In genomic region chr17:10550014-10550413, GRCh38 we compare ENCODE assay signal across 31 cellular contexts. TPM values are rescaled to one million over a fixed set of nuclear protein-coding genes. Genes with fewer than 3 reads are reported as not detected.
"Had no signal": no experiment of that assay in that cellular context is flagged by ENCODE, and none has a peak within 500 bp of the region (broad histone marks: within the 10 kb centered on the region; RNA-seq: fewer than 3 reads in every experiment).

No MANE protein-coding gene starts in this region.

- DNase-seq: activated CD4-positive, alpha-beta T cell treated with anti-CD3 and anti-CD28 coated beads for 48 hours; activated CD4-positive, alpha-beta T cell treated with anti-CD3 and anti-CD28 coated beads, Interleukin-2, amount 50 U/mL, for 4 hours; activated CD4-positive, CD25-positive, alpha-beta regulatory T cell treated with anti-CD3 and anti-CD28 coated beads, Interleukin-2, amount 50 U/mL, for 72 hours; activated CD8-positive, alpha-beta memory T cell treated with anti-CD3 and anti-CD28 coated beads, Interleukin-2, amount 50 U/mL, for 48 hours; activated CD8-positive, alpha-beta T cell treated with anti-CD3 and anti-CD28 coated beads, Interleukin-2, amount 10 ng/mL, durations not matched to agents 7 days and 5 days; activated naive CD4-positive, alpha-beta T cell treated with anti-CD3 and anti-CD28 coated beads, Interleukin-2, amount 50 U/mL, for 16 hours; activated naive CD8-positive, alpha-beta T cell treated with anti-CD3 and anti-CD28 coated beads, Interleukin-2, amount 10 ng/mL, durations not matched to agents 7 days and 5 days; activated T-cell treated with anti-CD3 and anti-CD28 coated beads, Interleukin-2, amount 50 U/mL, for 1 hour; adrenal gland; anterior cingulate cortex; caudate nucleus; KG1; NCI-H1048; NCI-H1417; NCI-H1930; NCI-H2171; NCI-H226; NCI-H526 treated with DMSO at 0.1 percent for 48 hours; NCI-H82; NK-92 treated with Interleukin-12 subunit alpha and Interleukin-12 subunit beta, amount 100 ng/mL, for 24 hours; OCI-M1; RPMI8226; T-cell; T-helper 2 cell; WERI-Rb-1 had no signal

- H3K27ac ChIP-seq: adrenal gland, SK-N-MC, WERI-Rb-1 had no signal

- H3K27me3 ChIP-seq: adrenal gland had no signal

- H3K9me3 ChIP-seq: adrenal gland had no signal

- ATAC-seq: activated CD8-positive, alpha-beta T cell treated with anti-CD3 and anti-CD28 coated beads, Interleukin-2, amount 10 ng/mL, durations not matched to agents 7 days and 5 days; Panc1; Right ventricle myocardium inferior; T-cell had no signal

- H3K36me3 ChIP-seq: adrenal gland, WERI-Rb-1 had no signal

- H3K9me3 Mint-ChIP-seq: T-cell had no signal

- H3K36me3 Mint-ChIP-seq: activated naive CD8-positive, alpha-beta T cell treated with anti-CD3 and anti-CD28 coated beads, Interleukin-2, amount 10 ng/mL, durations not matched to agents 7 days and 5 days; T-cell had no signal

- H3K4me3 ChIP-seq: adrenal gland, SK-N-MC had no signal

- H3K4me1 Mint-ChIP-seq: activated naive CD8-positive, alpha-beta T cell treated with anti-CD3 and anti-CD28 coated beads, Interleukin-2, amount 10 ng/mL, durations not matched to agents 7 days and 5 days; T-cell had no signal

- H3K4me1 ChIP-seq: adrenal gland had no signal

- H3K27ac Mint-ChIP-seq: activated CD8-positive, alpha-beta T cell treated with anti-CD3 and anti-CD28 coated beads, Interleukin-2, amount 10 ng/mL, durations not matched to agents 7 days and 5 days; activated naive CD8-positive, alpha-beta T cell treated with anti-CD3 and anti-CD28 coated beads, Interleukin-2, amount 10 ng/mL, durations not matched to agents 7 days and 5 days; T-cell had no signal

- H3K4me3 Mint-ChIP-seq: activated CD8-positive, alpha-beta T cell treated with anti-CD3 and anti-CD28 coated beads, Interleukin-2, amount 10 ng/mL, durations not matched to agents 7 days and 5 days; activated naive CD8-positive, alpha-beta T cell treated with anti-CD3 and anti-CD28 coated beads, Interleukin-2, amount 10 ng/mL, durations not matched to agents 7 days and 5 days; T-cell had no signal

RNA-seq across cellular contexts. Expression of gene MYH2, which starts 0.6 kb away (rescaled TPM):
- total RNA-seq: activated CD8-positive, alpha-beta T cell treated with anti-CD3 and anti-CD28 coated beads, Interleukin-2, amount 10 ng/mL, durations not matched to agents 7 days and 5 days; activated naive CD8-positive, alpha-beta T cell treated with anti-CD3 and anti-CD28 coated beads, Interleukin-2, amount 10 ng/mL, durations not matched to agents 7 days and 5 days; M059J; NCI-H460; Right ventricle myocardium inferior; T-cell had no signal

RNA-seq across cellular contexts. Expression of gene MYH1, which starts 31.7 kb away (rescaled TPM):
- total RNA-seq: activated CD8-positive, alpha-beta T cell treated with anti-CD3 and anti-CD28 coated beads, Interleukin-2, amount 10 ng/mL, durations not matched to agents 7 days and 5 days; activated naive CD8-positive, alpha-beta T cell treated with anti-CD3 and anti-CD28 coated beads, Interleukin-2, amount 10 ng/mL, durations not matched to agents 7 days and 5 days; LHCN-M2; M059J; NCI-H460; Right ventricle myocardium inferior; T-cell had no signal
